In genomic region chr11:587546-587945, GRCh38 we compare ENCODE assay signal across 1 cellular context.
TF ChIP-seq lines count a peak whose summit lies in the region.

No MANE protein-coding gene starts in this region.

TF ChIP-seq in IMR-90, 13 proteins besides CTCF, POLR2A, EP300 and RAD21:
- TF ChIP-seq NFE2L2 (IDR thresholded peaks at IDR 0.05; ENCODE audit: low read depth, low read length) (no peak), RCOR1 (IDR thresholded peaks at IDR 0.05; ENCODE audit: insufficient replicate concordance, low read length) (no peak), SMC3 (IDR thresholded peaks at IDR 0.05; ENCODE audit: low read depth, low read length) (no peak), FOS (IDR thresholded peaks at IDR 0.05; ENCODE audit: low read depth, low read length) (no peak), USF2 (IDR thresholded peaks at IDR 0.05; ENCODE audit: low read depth, low read length) (no peak), RFX5 (IDR thresholded peaks at IDR 0.05; ENCODE audit: low read depth, low read length) (no peak), BHLHE40 (IDR thresholded peaks at IDR 0.05; ENCODE audit: low read depth, low read length) (no peak)
